In the genomic region with DNA sequence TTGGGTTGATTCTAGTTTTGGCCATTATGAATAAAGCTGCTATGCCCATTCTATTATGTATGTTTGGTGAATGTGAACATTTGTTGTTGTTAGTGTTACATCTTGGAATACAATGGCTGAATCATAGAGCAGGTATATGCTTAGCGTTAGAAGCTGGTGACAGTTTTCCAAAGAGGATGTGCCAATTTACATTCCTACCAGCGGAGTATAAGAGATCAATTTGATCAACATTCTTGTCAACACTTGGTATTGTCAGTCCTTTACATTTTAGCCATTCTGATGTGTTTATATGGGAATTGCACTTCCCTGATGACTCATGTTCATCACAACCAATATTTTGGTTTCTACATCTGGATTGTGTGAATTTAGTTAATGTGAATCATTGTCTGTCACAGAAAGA, we compare ENCODE assay signal across 1 cellular context.
TF ChIP-seq lines count a peak whose summit lies in the region.

No MANE protein-coding gene starts in this region.

TF ChIP-seq in H1, 55 proteins besides CTCF, POLR2A, EP300 and RAD21:
- TF ChIP-seq FOSL1 (IDR thresholded peaks at IDR 0.05; ENCODE audit: insufficient read depth, low read depth, low read length) = no peak
- no peak for TF ChIP-seq RNF2 (IDR thresholded peaks at IDR 0.05; ENCODE audit: borderline replicate concordance, low read depth, low read length, missing control alignments, poor library complexity, severe bottlenecking)
